9 cellular contexts compared by ENCODE assay signal in genomic region chr17:35788504-35788998, GRCh38. TPM values are rescaled to one million over a fixed set of nuclear protein-coding genes. Genes with fewer than 3 reads are reported as not detected.
DNase-seq lines count a peak whose midpoint lies in the region; TF ChIP-seq lines count a peak whose summit lies in the region.
"Had no signal": no experiment of that assay in that cellular context is flagged by ENCODE, and none has a peak within 500 bp of the region (broad histone marks: within the 10 kb centered on the region; RNA-seq: fewer than 3 reads in every experiment).

No MANE protein-coding gene starts in this region.

- H3K27me3 Mint-ChIP-seq in HFFc6 (ENCODE audit: insufficient read depth) = peaks cover 18% of the 10 kb centered on the region

- peak overlapping the region; percentile 47 for H3K27ac ChIP-seq in temporal lobe (ENCODE audit: low read depth, low read length)

- peaks cover 48% of the 10 kb centered on the region for H3K4me1 Mint-ChIP-seq in HFFc6 (ENCODE audit: low read depth)

- DNase-seq in HFFc6 = peak; percentile 89
- DNase-seq in astrocyte of the hippocampus (ENCODE audit: low read depth, low spot score) = peak; percentile 74
- peak; percentile 89 for DNase-seq in kidney glomerular epithelial cell (lab: John Stamatoyannopoulos, UW)
- DNase-seq in globus pallidus (ENCODE audit: low spot score) = no peak
- no peak for DNase-seq in stimulated activated naive CD4-positive, alpha-beta T cell treated with Interleukin-2 at 50 U/mL for 16 hours (lab: John Stamatoyannopoulos, UW)
- no peak for DNase-seq in CD1c-positive myeloid dendritic cell (ENCODE audit: extremely low spot score)
- DNase-seq: activated CD4-positive, alpha-beta memory T cell treated with anti-CD3 and anti-CD28 coated beads for 36 hours; NCI-H524 treated with DMSO at 0.1 percent for 48 hours had no signal

- H3K36me3 Mint-ChIP-seq in HFFc6 (ENCODE audit: low read depth) = no peaks in the 10 kb centered on the region
- H3K36me3 Mint-ChIP-seq: activated CD4-positive, alpha-beta memory T cell treated with anti-CD3 and anti-CD28 coated beads for 36 hours had no signal

- TF ChIP-seq CTCF in HFFc6 (IDR thresholded peaks at IDR 0.05) = no peak

- no peaks in the 10 kb centered on the region for H3K9me3 Mint-ChIP-seq in HFFc6
- H3K9me3 Mint-ChIP-seq: activated CD4-positive, alpha-beta memory T cell treated with anti-CD3 and anti-CD28 coated beads for 36 hours had no signal

- H3K27ac Mint-ChIP-seq in HFFc6 = peak overlapping the region; percentile 90
- H3K27ac Mint-ChIP-seq: activated CD4-positive, alpha-beta memory T cell treated with anti-CD3 and anti-CD28 coated beads for 36 hours had no signal

- peak overlapping the region; percentile 62 for H3K4me3 Mint-ChIP-seq in HFFc6
- H3K4me3 Mint-ChIP-seq: activated CD4-positive, alpha-beta memory T cell treated with anti-CD3 and anti-CD28 coated beads for 36 hours had no signal

RNA-seq across cellular contexts. Expression of gene MMP28, which starts 6.9 kb away (rescaled TPM):
- total RNA-seq in HFFc6 (2021; fragmentation: NEBNext Ultra II Directional; extraction: Animal tissue kit (Norgen Biotek cat#: 25700)) = not detected
- 6.4 TPM for total RNA-seq in temporal lobe
- total RNA-seq: activated CD4-positive, alpha-beta memory T cell treated with anti-CD3 and anti-CD28 coated beads for 36 hours had no signal

RNA-seq across cellular contexts. Expression of gene TAF15, which starts 20.7 kb away (rescaled TPM):
- total RNA-seq in HFFc6 (2021; fragmentation: NEBNext Ultra II Directional; extraction: Animal tissue kit (Norgen Biotek cat#: 25700)) = 100 to 1,000 TPM; 132 to 170 (median 146) TPM
- 48.2 TPM for total RNA-seq in temporal lobe

RNA-seq across cellular contexts. Expression of gene C17orf50, which starts 27.9 kb away (rescaled TPM):
- total RNA-seq in HFFc6 (2021; fragmentation: NEBNext Ultra II Directional; extraction: Animal tissue kit (Norgen Biotek cat#: 25700)) = not detected
- not detected for total RNA-seq in temporal lobe
- total RNA-seq: activated CD4-positive, alpha-beta memory T cell treated with anti-CD3 and anti-CD28 coated beads for 36 hours had no signal

RNA-seq across cellular contexts. Expression of gene GAS2L2, which starts 35.5 kb away (rescaled TPM):
- total RNA-seq in HFFc6 (2021; fragmentation: NEBNext Ultra II Directional; extraction: Animal tissue kit (Norgen Biotek cat#: 25700)) = not detected
- 0.25 TPM for total RNA-seq in temporal lobe
- total RNA-seq: activated CD4-positive, alpha-beta memory T cell treated with anti-CD3 and anti-CD28 coated beads for 36 hours had no signal

RNA-seq across cellular contexts. Expression of gene RASL10B, which starts 57.1 kb away (rescaled TPM):
- 1 to 10 TPM; 1.7 to 5.0 (median 1.8) TPM for total RNA-seq in HFFc6 (2021; fragmentation: NEBNext Ultra II Directional; extraction: Animal tissue kit (Norgen Biotek cat#: 25700))
- total RNA-seq in temporal lobe = 5.4 TPM

Comparison
In these comparisons a context has a peak if more than half of its experiments do, and no peak if none do; other contexts are left out.
1. DNase-seq: peak in HFFc6 (single experiment), astrocyte of the hippocampus (single experiment) and kidney glomerular epithelial cell (single experiment); none in globus pallidus (single experiment), stimulated activated naive CD4-positive, alpha-beta T cell treated with Interleukin-2 at 50 U/mL for 16 hours (single experiment) and CD1c-positive myeloid dendritic cell (single experiment).